In genomic region chr7:17495655-17496396, GRCh38 we compare ENCODE assay signal across 17 cellular contexts.
DNase-seq lines count a peak whose midpoint lies in the region; ATAC-seq lines count a peak whose summit lies in the region.
"Had no signal": no experiment of that assay in that cellular context is flagged by ENCODE, and none has a peak within 500 bp of the region (broad histone marks: within the 10 kb centered on the region; RNA-seq: fewer than 3 reads in every experiment).

No MANE protein-coding gene starts in this region.

- H3K4me3 Mint-ChIP-seq in activated T-helper 17 cell treated with anti-CD3 and anti-CD28 coated beads, Interleukin-2, amount 50 U/mL, for 72 hours: no peak overlapping the region
- H3K4me3 Mint-ChIP-seq: neural crest cell had no signal

- peaks cover 7% of the 10 kb centered on the region for H3K27me3 Mint-ChIP-seq in activated T-helper 17 cell treated with anti-CD3 and anti-CD28 coated beads, Interleukin-2, amount 50 U/mL, for 72 hours

- H3K4me1 Mint-ChIP-seq in activated T-helper 17 cell treated with anti-CD3 and anti-CD28 coated beads, Interleukin-2, amount 50 U/mL, for 72 hours: peaks cover 5% of the 10 kb centered on the region
- H3K4me1 Mint-ChIP-seq: neural crest cell had no signal

- H3K9me3 Mint-ChIP-seq in activated T-helper 17 cell treated with anti-CD3 and anti-CD28 coated beads, Interleukin-2, amount 50 U/mL, for 72 hours: no peaks in the 10 kb centered on the region
- H3K9me3 Mint-ChIP-seq: neural crest cell had no signal

- no peaks in the 10 kb centered on the region for H3K36me3 ChIP-seq in urinary bladder (ENCODE audit: insufficient read depth)
- H3K36me3 ChIP-seq: WERI-Rb-1 had no signal

- H3K27ac Mint-ChIP-seq in activated T-helper 17 cell treated with anti-CD3 and anti-CD28 coated beads, Interleukin-2, amount 50 U/mL, for 72 hours: no peak overlapping the region

- H3K4me1 ChIP-seq in urinary bladder (ENCODE audit: insufficient read depth): no peaks in the 10 kb centered on the region

- no peak overlapping the region for H3K4me3 ChIP-seq in urinary bladder (ENCODE audit: low read depth, low read length)
- H3K4me3 ChIP-seq: coronary artery had no signal

- H3K27ac ChIP-seq in urinary bladder (ENCODE audit: low read depth): peak overlapping the region; percentile 50
- H3K27ac ChIP-seq: coronary artery, WERI-Rb-1 had no signal

- ATAC-seq in GM19463 (IDR thresholded peaks at IDR 0.05; ENCODE audit: unreplicated experiment) (peak; percentile 33), HG03342 (IDR thresholded peaks at IDR 0.05; ENCODE audit: unreplicated experiment) (peak; percentile 53), GM18867 (IDR thresholded peaks at IDR 0.05; ENCODE audit: unreplicated experiment) (no peak)
- ATAC-seq in activated T-helper 17 cell treated with anti-CD3 and anti-CD28 coated beads, Interleukin-2, amount 50 U/mL, for 72 hours (replicated peaks): peak; percentile 18

- no peaks in the 10 kb centered on the region for H3K36me3 Mint-ChIP-seq in activated T-helper 17 cell treated with anti-CD3 and anti-CD28 coated beads, Interleukin-2, amount 50 U/mL, for 72 hours (ENCODE audit: low read depth)

- WGBS in urinary bladder: 73% methylated on average over 2 of the region's 2 CpGs

- no peak for DNase-seq in NCI-H82 (lab: John Stamatoyannopoulos, UW)
- DNase-seq in activated T-cell treated with anti-CD3 and anti-CD28 coated beads, Interleukin-2, amount 50 U/mL, for 1 hour: no peak
- DNase-seq: activated gamma-delta T cell treated with Interleukin-2 at 50 U/mL for 16 hours, C1 segment of cervical spinal cord, DMS79, NCI-H1048, NCI-H2107, NCI-H774, RPMI8226, WERI-Rb-1 had no signal
